21 cellular contexts compared by ENCODE assay signal in the genomic region with DNA sequence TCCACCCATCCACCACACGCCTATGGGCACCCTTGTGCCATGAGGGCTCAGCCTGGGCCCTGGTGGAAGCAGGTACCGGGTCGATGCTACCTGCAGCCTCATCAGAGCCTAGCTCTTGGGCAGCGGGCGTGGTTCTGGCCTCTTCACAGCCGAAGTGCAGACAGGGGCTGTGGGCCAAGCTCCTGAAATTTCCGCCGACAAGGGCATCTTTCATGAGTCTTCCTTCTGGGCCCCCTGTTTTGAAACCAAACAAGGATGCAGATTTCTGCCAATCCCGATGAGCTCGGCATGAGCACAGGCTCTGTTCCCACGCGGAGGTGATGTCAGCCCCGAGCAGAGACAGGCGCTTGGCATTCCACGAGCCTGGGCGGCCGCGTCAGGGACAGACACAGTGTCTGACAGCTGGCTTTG. TPM values are rescaled to one million over a fixed set of nuclear protein-coding genes. Genes with fewer than 3 reads are reported as not detected.
DNase-seq lines count a peak whose midpoint lies in the region; ATAC-seq and TF ChIP-seq lines count a peak whose summit lies in the region.
"Had no signal": no experiment of that assay in that cellular context is flagged by ENCODE, and none has a peak within 500 bp of the region (broad histone marks: within the 10 kb centered on the region; RNA-seq: fewer than 3 reads in every experiment).

No MANE protein-coding gene starts in this region.

- no peak overlapping the region for H3K9ac ChIP-seq in neuronal stem cell (ENCODE audit: low read depth, low read length, poor library complexity)

- no peak overlapping the region for H2BK5ac ChIP-seq in neuronal stem cell (ENCODE audit: low read length)

- H4K8ac ChIP-seq in neuronal stem cell (ENCODE audit: low read depth, low read length) = no peak overlapping the region

- no peaks in the 10 kb centered on the region for H3K9me3 Mint-ChIP-seq in activated T-helper 1 cell treated with anti-CD3 and anti-CD28 coated beads, Interleukin-12 subunit alpha, Interleukin-12 subunit beta, Interleukin-2, Interleukin-4 antibody, amounts not matched to agents 30 ng/mL and 10 ng/mL and 1 ng/mL, durations not matched to agents 14 hours and 24 hours and 36 hours
- no peaks in the 10 kb centered on the region for H3K9me3 Mint-ChIP-seq in glutamatergic neuron (ENCODE audit: unreplicated experiment)
- H3K9me3 Mint-ChIP-seq: CD4-positive, CD25-positive, alpha-beta regulatory T cell; natural killer cell treated with Interleukin-12 subunit alpha and Interleukin-12 subunit beta and Interleukin-15 and Interleukin-18, amount 100 ng/mL, for 72 hours had no signal

- H3K27ac Mint-ChIP-seq in activated T-helper 1 cell treated with anti-CD3 and anti-CD28 coated beads, Interleukin-12 subunit alpha, Interleukin-12 subunit beta, Interleukin-2, Interleukin-4 antibody, amounts not matched to agents 30 ng/mL and 10 ng/mL and 1 ng/mL, durations not matched to agents 14 hours and 24 hours and 36 hours = no peak overlapping the region
- no peak overlapping the region for H3K27ac Mint-ChIP-seq in glutamatergic neuron (ENCODE audit: unreplicated experiment)
- H3K27ac Mint-ChIP-seq: activated CD4-positive, alpha-beta T cell treated with anti-CD3 and anti-CD28 coated beads for 36 hours; CD4-positive, CD25-positive, alpha-beta regulatory T cell; natural killer cell treated with Interleukin-12 subunit alpha and Interleukin-12 subunit beta and Interleukin-15 and Interleukin-18, amount 100 ng/mL, for 72 hours had no signal

- H3K4me1 ChIP-seq in heart right ventricle = peaks cover 16 to 62% (median 43%) of the 10 kb centered on the region in 9 donors
- peaks cover 5 to 7% of the 10 kb centered on the region in 2 donors for H3K4me1 ChIP-seq in neuronal stem cell (ENCODE audit: control insufficient read depth in 2 of 2, insufficient read depth in 1 of 2, low read depth in 1 of 2, low read length in 2 of 2)
- H3K4me1 ChIP-seq: prostate gland had no signal

- H3K4ac ChIP-seq in neuronal stem cell (ENCODE audit: low read length) = no peak overlapping the region

- intact Hi-C loops in Right ventricle myocardium inferior (cut with DNase I) = no loop called here
- intact Hi-C loops in cardiac septum (cut with DNase I) = no loop called here
- intact Hi-C loops in heart right ventricle (cut with DNase I) = loop anchor here in 1 of 10 donors (10.0 kb wide), 1 partner anchor 61 kb away; no protein-coding TSS in a partner anchor
- intact Hi-C loops in activated T-helper 1 cell treated with anti-CD3 and anti-CD28 coated beads, Interleukin-12 subunit alpha, Interleukin-12 subunit beta, Interleukin-2, Interleukin-4 antibody, amounts not matched to agents 30 ng/mL and 10 ng/mL and 1 ng/mL, durations not matched to agents 14 hours and 24 hours and 36 hours (cut with micrococcal nuclease) = no loop called here

- peaks cover 7% of the 10 kb centered on the region for H3K27me3 Mint-ChIP-seq in activated T-helper 1 cell treated with anti-CD3 and anti-CD28 coated beads, Interleukin-12 subunit alpha, Interleukin-12 subunit beta, Interleukin-2, Interleukin-4 antibody, amounts not matched to agents 30 ng/mL and 10 ng/mL and 1 ng/mL, durations not matched to agents 14 hours and 24 hours and 36 hours (ENCODE audit: insufficient read depth)
- H3K27me3 Mint-ChIP-seq in glutamatergic neuron (ENCODE audit: unreplicated experiment) = peaks cover 2% of the 10 kb centered on the region

- H3K23ac ChIP-seq in neuronal stem cell (ENCODE audit: low read depth, low read length, poor library complexity) = no peak overlapping the region

- no peak overlapping the region for H2BK15ac ChIP-seq in neuronal stem cell (ENCODE audit: low read length)

- H3K4me1 Mint-ChIP-seq in activated T-helper 1 cell treated with anti-CD3 and anti-CD28 coated beads, Interleukin-12 subunit alpha, Interleukin-12 subunit beta, Interleukin-2, Interleukin-4 antibody, amounts not matched to agents 30 ng/mL and 10 ng/mL and 1 ng/mL, durations not matched to agents 14 hours and 24 hours and 36 hours (ENCODE audit: low read depth) = peaks cover 10% of the 10 kb centered on the region
- H3K4me1 Mint-ChIP-seq in glutamatergic neuron (ENCODE audit: low read depth, unreplicated experiment) = peaks cover 2% of the 10 kb centered on the region

- no peak for DNase-seq in Right ventricle myocardium inferior (ENCODE audit: missing footprints)
- no peak for DNase-seq in cardiac septum (ENCODE audit: low spot score)
- peak in 1 of 2 donors; percentile 37 for DNase-seq in heart right ventricle
- no peak for DNase-seq in neuronal stem cell (ENCODE audit: low spot score)
- DNase-seq in NCI-H1694 treated with DMSO at 0.1 percent for 48 hours (lab: John Stamatoyannopoulos, UW) = no peak
- DNase-seq in activated T-helper 1 cell treated with anti-CD3 and anti-CD28 coated beads, Interleukin-12 subunit alpha, Interleukin-12 subunit beta, Interleukin-2, Interleukin-4 antibody, amounts not matched to agents 30 ng/mL and 10 ng/mL and 1 ng/mL, durations not matched to agents 14 hours and 24 hours and 36 hours (ENCODE audit: low spot score) = no peak
- DNase-seq in glutamatergic neuron = no peak
- DNase-seq in activated T-cell treated with anti-CD3 and anti-CD28 coated beads, Interleukin-2, amount 50 U/mL, for 1 hour = no peak
- DNase-seq: activated CD4-positive, alpha-beta T cell treated with anti-CD3 and anti-CD28 coated beads for 36 hours; activated effector memory CD4-positive, alpha-beta T cell treated with anti-CD3 and anti-CD28 coated beads, Interleukin-2, amount 50 U/mL, for 16 hours; CD4-positive, CD25-positive, alpha-beta regulatory T cell; cortex of kidney; DMS53; mesenchymal stem cell; NCI-H1436 treated with DMSO at 0.1 percent for 48 hours; NCI-H2171 treated with DMSO at 0.1 percent for 48 hours had no signal

- no peak overlapping the region for H3K4me3 ChIP-seq in heart right ventricle
- no peak overlapping the region for H3K4me3 ChIP-seq in neuronal stem cell (ENCODE audit: low read length in 2 of 2)
- H3K4me3 ChIP-seq: ascending aorta, prostate gland, thoracic aorta had no signal

- H3K4me2 ChIP-seq in neuronal stem cell (ENCODE audit: insufficient read depth, low read length, poor library complexity, severe bottlenecking) = no peak overlapping the region

- no peaks in the 10 kb centered on the region for H3K79me1 ChIP-seq in neuronal stem cell (ENCODE audit: low read depth, low read length)

- no peak overlapping the region for H2AK5ac ChIP-seq in neuronal stem cell (ENCODE audit: low read depth, low read length)

- no peak for TF ChIP-seq CTCF in heart right ventricle (IDR thresholded peaks at IDR 0.05)
- no peak for TF ChIP-seq CTCF in glutamatergic neuron (IDR thresholded peaks at IDR 0.05; ENCODE audit: partially characterized antibody, unreplicated experiment)

- H2BK120ac ChIP-seq in neuronal stem cell (ENCODE audit: low read depth, low read length) = no peak overlapping the region

- no peak overlapping the region for H2AFZ ChIP-seq in neuronal stem cell (ENCODE audit: low read length)

- ATAC-seq in Right ventricle myocardium inferior (peak; percentile 32), heart right ventricle (peak in 5 of 8 donors; percentile 28 to 69 (median 55))
- ATAC-seq: activated CD4-positive, alpha-beta T cell treated with anti-CD3 and anti-CD28 coated beads for 36 hours; natural killer cell treated with Interleukin-12 subunit alpha and Interleukin-12 subunit beta and Interleukin-15 and Interleukin-18, amount 100 ng/mL, for 72 hours; Panc1 had no signal

- H2BK12ac ChIP-seq in neuronal stem cell (ENCODE audit: low read length) = peak overlapping the region; percentile 41

- H3K9me3 ChIP-seq in heart right ventricle (no peaks in the 10 kb centered on the region), neuronal stem cell (replicated peaks in 1 of 2; ENCODE audit: control insufficient read depth in 2 of 2, insufficient read depth in 1 of 2, low read depth in 1 of 2, low read length in 2 of 2) (peaks cover 0 to 2% of the 10 kb centered on the region in 2 donors)
- H3K9me3 ChIP-seq: ascending aorta, prostate gland, thoracic aorta had no signal

- H3K14ac ChIP-seq in neuronal stem cell (ENCODE audit: low read length) = peak overlapping the region; percentile 38

- H3K27me3 ChIP-seq in heart right ventricle (peaks cover 0 to 4% (median 0%) of the 10 kb centered on the region in 7 donors), neuronal stem cell (ENCODE audit: control insufficient read depth in 3 of 3, insufficient read depth in 3 of 3, low read depth in 1 of 3, low read length in 3 of 3) (peaks cover 0 to 3% (median 0%) of the 10 kb centered on the region in 3 experiments)
- H3K27me3 ChIP-seq: ascending aorta had no signal

- peak overlapping the region in 7 of 10 donors; percentile 29 to 96 (median 81) for H3K27ac ChIP-seq in heart right ventricle
- no peak overlapping the region for H3K27ac ChIP-seq in neuronal stem cell (replicated peaks; ENCODE audit: low read length)
- H3K27ac ChIP-seq: prostate gland had no signal

- H4K91ac ChIP-seq in neuronal stem cell (ENCODE audit: low read depth, low read length, poor library complexity) = no peak overlapping the region

- H3K4me3 Mint-ChIP-seq in activated T-helper 1 cell treated with anti-CD3 and anti-CD28 coated beads, Interleukin-12 subunit alpha, Interleukin-12 subunit beta, Interleukin-2, Interleukin-4 antibody, amounts not matched to agents 30 ng/mL and 10 ng/mL and 1 ng/mL, durations not matched to agents 14 hours and 24 hours and 36 hours = no peak overlapping the region
- H3K4me3 Mint-ChIP-seq in glutamatergic neuron (ENCODE audit: unreplicated experiment) = no peak overlapping the region
- H3K4me3 Mint-ChIP-seq: activated CD4-positive, alpha-beta T cell treated with anti-CD3 and anti-CD28 coated beads for 36 hours; natural killer cell treated with Interleukin-12 subunit alpha and Interleukin-12 subunit beta and Interleukin-15 and Interleukin-18, amount 100 ng/mL, for 72 hours had no signal

- H3K18ac ChIP-seq in neuronal stem cell (ENCODE audit: low read length) = peak overlapping the region; percentile 38

- H3K36me3 Mint-ChIP-seq in activated T-helper 1 cell treated with anti-CD3 and anti-CD28 coated beads, Interleukin-12 subunit alpha, Interleukin-12 subunit beta, Interleukin-2, Interleukin-4 antibody, amounts not matched to agents 30 ng/mL and 10 ng/mL and 1 ng/mL, durations not matched to agents 14 hours and 24 hours and 36 hours (ENCODE audit: low read depth) = peaks cover 7% of the 10 kb centered on the region
- H3K36me3 Mint-ChIP-seq in glutamatergic neuron (ENCODE audit: unreplicated experiment) = no peaks in the 10 kb centered on the region
- H3K36me3 Mint-ChIP-seq: natural killer cell treated with Interleukin-12 subunit alpha and Interleukin-12 subunit beta and Interleukin-15 and Interleukin-18, amount 100 ng/mL, for 72 hours had no signal

- H3K36me3 ChIP-seq in heart right ventricle (peaks cover 0 to 46% (median 7%) of the 10 kb centered on the region in 9 donors), neuronal stem cell (replicated peaks in 1 of 2; ENCODE audit: control insufficient read depth in 2 of 2, insufficient read depth in 2 of 2, low read length in 2 of 2) (peaks cover 17 to 29% of the 10 kb centered on the region in 2 donors)

- 65 to 67% methylated on average over 18 of the region's 18 CpGs for WGBS in heart right ventricle, 2 donors
- WGBS in neuronal stem cell (ENCODE audit: extremely low coverage in 2 of 2, insufficient read length in 2 of 2, insufficient replicate concordance in 1 of 2), 2 donors = no CpG with 5 or more reads among the region's 18 CpGs

RNA-seq across cellular contexts. Expression of gene MGAT3, which starts 22.6 kb away (rescaled TPM):
- total RNA-seq in Right ventricle myocardium inferior = 5.9 TPM
- total RNA-seq in cardiac septum = 24.1 TPM
- total RNA-seq in heart right ventricle = 10 to 100 TPM in 1 of 10 donors, 1 to 10 TPM in 9; 1.8 to 14.0 (median 4.3) TPM
- polyA plus RNA-seq in heart right ventricle = 1 to 10 TPM; 1.8 to 2.9 TPM
- 13.5 TPM for polyA plus RNA-seq in neuronal stem cell (2013, experiment 1 of 2)
- 13.6 TPM for polyA plus RNA-seq in neuronal stem cell (2013, experiment 2 of 2)
- 1.2 TPM in 2 replicates for total RNA-seq in activated T-helper 1 cell treated with anti-CD3 and anti-CD28 coated beads, Interleukin-12 subunit alpha, Interleukin-12 subunit beta, Interleukin-2, Interleukin-4 antibody, amounts not matched to agents 30 ng/mL and 10 ng/mL and 1 ng/mL, durations not matched to agents 14 hours and 24 hours and 36 hours
- 12.8 TPM for total RNA-seq in glutamatergic neuron (ENCODE audit: unreplicated experiment)
- polyA plus RNA-seq: CD4-positive, CD25-positive, alpha-beta regulatory T cell had no signal

RNA-seq across cellular contexts. Expression of gene TAB1, which starts 34.7 kb away (rescaled TPM):
- 17.3 TPM for total RNA-seq in Right ventricle myocardium inferior
- 20.6 TPM for total RNA-seq in cardiac septum
- total RNA-seq in heart right ventricle = 10 to 100 TPM; 15.8 to 21.0 (median 18.0) TPM
- 10 to 100 TPM; 13.6 to 17.5 TPM for polyA plus RNA-seq in heart right ventricle
- 25.7 TPM for polyA plus RNA-seq in neuronal stem cell (2013, experiment 1 of 2)
- polyA plus RNA-seq in neuronal stem cell (2013, experiment 2 of 2) = 24.2 TPM
- 23.5 and 27.7 TPM in 2 replicates for total RNA-seq in activated T-helper 1 cell treated with anti-CD3 and anti-CD28 coated beads, Interleukin-12 subunit alpha, Interleukin-12 subunit beta, Interleukin-2, Interleukin-4 antibody, amounts not matched to agents 30 ng/mL and 10 ng/mL and 1 ng/mL, durations not matched to agents 14 hours and 24 hours and 36 hours
- total RNA-seq in glutamatergic neuron (ENCODE audit: unreplicated experiment) = 27.5 TPM
